In the genomic region with DNA sequence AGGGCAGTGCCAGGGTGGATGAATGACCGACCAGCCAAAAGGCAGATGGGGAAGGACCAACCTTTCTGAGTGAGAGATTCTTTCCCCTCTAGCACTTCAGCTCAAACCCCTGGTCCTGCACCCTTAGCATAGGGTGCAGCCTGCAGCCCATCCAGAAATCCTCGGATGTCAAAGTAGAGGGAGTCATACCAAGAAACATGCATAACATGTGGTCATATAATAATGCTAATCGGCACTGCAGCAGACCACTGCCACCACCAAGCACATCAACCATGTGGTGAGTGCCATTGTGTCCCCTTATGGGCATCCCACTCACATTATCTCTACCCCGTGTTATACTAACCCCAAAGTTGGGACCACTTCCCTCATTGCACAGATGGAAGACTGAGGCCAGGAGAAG, we compare ENCODE assay signal across 13 cellular contexts. TPM values are rescaled to one million over a fixed set of nuclear protein-coding genes. Genes with fewer than 3 reads are reported as not detected.
DNase-seq lines count a peak whose midpoint lies in the region; ATAC-seq and TF ChIP-seq lines count a peak whose summit lies in the region.
"Had no signal": no experiment of that assay in that cellular context is flagged by ENCODE, and none has a peak within 500 bp of the region (broad histone marks: within the 10 kb centered on the region; RNA-seq: fewer than 3 reads in every experiment).

No MANE protein-coding gene starts in this region.

- BruUV-seq in PC-3 (replicated peaks; lab: Mats Ljungman, UMichigan) = no TSS peak

- peak overlapping the region; percentile 79 for H3K4me2 ChIP-seq in PC-3 (ENCODE audit: low read length)

- H3K9ac ChIP-seq in PC-3 (ENCODE audit: low read length) = no peak overlapping the region

- H3K27ac ChIP-seq in PC-3 (ENCODE audit: low read length) = no peak overlapping the region
- H3K27ac ChIP-seq in thoracic aorta = peak overlapping the region; percentile 77 to 78
- H3K27ac ChIP-seq: foreskin keratinocyte had no signal

- no peak overlapping the region for H3K4me3 Mint-ChIP-seq in chondrocyte (ENCODE audit: unreplicated experiment)
- H3K4me3 Mint-ChIP-seq in mesothelial cell of epicardium = no peak overlapping the region
- no peak overlapping the region for H3K4me3 Mint-ChIP-seq in stimulated activated memory B cell treated with anti-CD40 and anti-IgM and Interleukin-4, amounts not matched to agents 10 μg/mL and 1 μg/mL and 100 μg/mL, for 72 hours
- H3K4me3 Mint-ChIP-seq: activated T-cell treated with anti-CD3 and anti-CD28 coated beads, Interleukin-2, amount 50 U/mL, for 72 hours had no signal

- DNase-seq in PC-3 (no peak), chondrocyte (ENCODE audit: low spot score) (no peak), mesothelial cell of epicardium (ENCODE audit: low spot score in 2 of 2, unreplicated experiment in 2 of 2) (no peak), thoracic aorta (ENCODE audit: low spot score) (no peak), SKM-1 (lab: John Stamatoyannopoulos, UW; ENCODE audit: unreplicated experiment) (no peak), SK-N-DZ (ENCODE audit: low spot score) (no peak), NCI-H146 treated with DMSO at 0.1 percent for 48 hours (lab: John Stamatoyannopoulos, UW; ENCODE audit: unreplicated experiment) (no peak)
- DNase-seq: activated T-cell treated with anti-CD3 and anti-CD28 coated beads, Interleukin-2, amount 50 U/mL, for 72 hours; Caco-2; foreskin keratinocyte; RPMI8226; WERI-Rb-1 had no signal

- no peaks in the 10 kb centered on the region for H3K9me2 ChIP-seq in PC-3 (replicated peaks; ENCODE audit: low read length)

- CTCF ChIA-PET in PC-3 (lab: Charles Lee) = interaction anchor here (0.6 to 1.6 kb wide), 3 partner anchors 29 to 52 kb away, joined by 3 to 6 read pairs (median 6); no protein-coding TSS in a partner anchor

- no peak overlapping the region for H2AFZ ChIP-seq in PC-3 (ENCODE audit: low read length)

- peak overlapping the region; percentile 80 for H3K27ac Mint-ChIP-seq in chondrocyte (ENCODE audit: unreplicated experiment)
- H3K27ac Mint-ChIP-seq in mesothelial cell of epicardium = peak overlapping the region; percentile 43
- no peak overlapping the region for H3K27ac Mint-ChIP-seq in stimulated activated memory B cell treated with anti-CD40 and anti-IgM and Interleukin-4, amounts not matched to agents 10 μg/mL and 1 μg/mL and 100 μg/mL, for 72 hours
- H3K27ac Mint-ChIP-seq: activated T-cell treated with anti-CD3 and anti-CD28 coated beads, Interleukin-2, amount 50 U/mL, for 72 hours had no signal

- no peaks in the 10 kb centered on the region for H3K36me3 ChIP-seq in PC-3 (ENCODE audit: low read depth, low read length)
- peaks cover 16% of the 10 kb centered on the region for H3K36me3 ChIP-seq in thoracic aorta

- H3K27me3 Mint-ChIP-seq in chondrocyte (ENCODE audit: low read depth) (peaks cover 6% of the 10 kb centered on the region), mesothelial cell of epicardium (ENCODE audit: low read depth) (no peaks in the 10 kb centered on the region)
- H3K27me3 Mint-ChIP-seq in stimulated activated memory B cell treated with anti-CD40 and anti-IgM and Interleukin-4, amounts not matched to agents 10 μg/mL and 1 μg/mL and 100 μg/mL, for 72 hours = peaks cover 83% of the 10 kb centered on the region

- H3K9me3 Mint-ChIP-seq in chondrocyte (ENCODE audit: low read depth) = no peaks in the 10 kb centered on the region
- no peaks in the 10 kb centered on the region for H3K9me3 Mint-ChIP-seq in mesothelial cell of epicardium
- H3K9me3 Mint-ChIP-seq in stimulated activated memory B cell treated with anti-CD40 and anti-IgM and Interleukin-4, amounts not matched to agents 10 μg/mL and 1 μg/mL and 100 μg/mL, for 72 hours = no peaks in the 10 kb centered on the region
- H3K9me3 Mint-ChIP-seq: activated T-cell treated with anti-CD3 and anti-CD28 coated beads, Interleukin-2, amount 50 U/mL, for 72 hours had no signal

- no peak for ATAC-seq in PC-3
- no peak for ATAC-seq in thoracic aorta (ENCODE audit: insufficient number of reproducible peaks, low FRiP score, low read depth)
- ATAC-seq in stimulated activated memory B cell treated with anti-CD40 and anti-IgM and Interleukin-4, amounts not matched to agents 10 μg/mL and 1 μg/mL and 100 μg/mL, for 72 hours = no peak
- ATAC-seq: activated T-cell treated with anti-CD3 and anti-CD28 coated beads, Interleukin-2, amount 50 U/mL, for 72 hours had no signal

- POLR2A ChIA-PET in PC-3 (lab: Charles Lee; ENCODE audit: unreplicated experiment) = no interaction called here

- intact Hi-C loops in PC-3 (cut with micrococcal nuclease) = no loop called here

- H3K4me1 Mint-ChIP-seq in chondrocyte (ENCODE audit: low read depth) = peaks cover 60% of the 10 kb centered on the region
- H3K4me1 Mint-ChIP-seq in mesothelial cell of epicardium = peaks cover 74% of the 10 kb centered on the region
- H3K4me1 Mint-ChIP-seq in stimulated activated memory B cell treated with anti-CD40 and anti-IgM and Interleukin-4, amounts not matched to agents 10 μg/mL and 1 μg/mL and 100 μg/mL, for 72 hours = no peaks in the 10 kb centered on the region

- H3K27me3 ChIP-seq in PC-3 (ENCODE audit: low read length) (no peaks in the 10 kb centered on the region), thoracic aorta (replicated peaks; ENCODE audit: insufficient read depth) (no peaks in the 10 kb centered on the region)

- H3K79me2 ChIP-seq in PC-3 (ENCODE audit: low read length) = no peaks in the 10 kb centered on the region

- TF ChIP-seq CTCF in PC-3 (conservative IDR thresholded peaks at IDR 0.05; ENCODE audit: low read depth, low read length) (no peak), chondrocyte (IDR thresholded peaks at IDR 0.05) (no peak), mesothelial cell of epicardium (IDR thresholded peaks at IDR 0.05; ENCODE audit: unreplicated experiment) (no peak), thoracic aorta (IDR thresholded peaks at IDR 0.05) (no peak)

- no peaks in the 10 kb centered on the region for H4K20me1 ChIP-seq in PC-3 (ENCODE audit: low read length)

- H3F3A ChIP-seq in PC-3 (ENCODE audit: low read length, unreplicated experiment) = no peaks in the 10 kb centered on the region

- peaks cover 18% of the 10 kb centered on the region for H3K4me1 ChIP-seq in PC-3 (ENCODE audit: insufficient read depth, low read length)
- peaks cover 68 to 95% of the 10 kb centered on the region in 2 donors for H3K4me1 ChIP-seq in thoracic aorta (ENCODE audit: control insufficient read depth in 1 of 2, low read depth in 2 of 2)
- H3K4me1 ChIP-seq: Caco-2 had no signal

- no peaks in the 10 kb centered on the region for H3K36me3 Mint-ChIP-seq in chondrocyte (ENCODE audit: low read depth)
- no peaks in the 10 kb centered on the region for H3K36me3 Mint-ChIP-seq in mesothelial cell of epicardium
- no peaks in the 10 kb centered on the region for H3K36me3 Mint-ChIP-seq in stimulated activated memory B cell treated with anti-CD40 and anti-IgM and Interleukin-4, amounts not matched to agents 10 μg/mL and 1 μg/mL and 100 μg/mL, for 72 hours

- H3K9me3 ChIP-seq in PC-3 (ENCODE audit: low read length) = no peaks in the 10 kb centered on the region
- H3K9me3 ChIP-seq in thoracic aorta = no peaks in the 10 kb centered on the region
- H3K9me3 ChIP-seq: Caco-2 had no signal

- H3K4me3 ChIP-seq in PC-3 (ENCODE audit: low read length) (no peak overlapping the region), thoracic aorta (peak overlapping the region; percentile 52)

RNA-seq across cellular contexts. Expression of a gene that starts 17.7 kb away (rescaled TPM):
- total RNA-seq in PC-3 (2014; rRNA removed) = 0.04 TPM in 1 of 2 replicates, not detected in the other
- total RNA-seq in chondrocyte = 2.2 to 10.3 TPM (median 2.7 TPM) in 3 replicates
- 12.6 to 13.8 TPM (median 12.7 TPM) in 3 replicates for total RNA-seq in mesothelial cell of epicardium
- 100 to 1,000 TPM in 1 of 2 donors, 10 to 100 TPM in 1; 78.4 to 207 TPM for total RNA-seq in thoracic aorta
- 1.6 and 1.8 TPM in 2 replicates for polyA plus RNA-seq in SK-N-DZ (2014; cell fraction: cytosol; rRNA removed)
- polyA plus RNA-seq in SK-N-DZ (2014; cell fraction: nucleus; rRNA removed) = 1.9 and 3.1 TPM in 2 replicates
- total RNA-seq: activated T-cell treated with anti-CD3 and anti-CD28 coated beads, Interleukin-2, amount 50 U/mL, for 72 hours; Caco-2; foreskin keratinocyte had no signal
- polyA plus RNA-seq: foreskin keratinocyte had no signal
